21 cellular contexts compared by ENCODE assay signal in genomic region chr15:100108846-100109245, GRCh38.
"Had no signal": no experiment of that assay in that cellular context is flagged by ENCODE, and none has a peak within 500 bp of the region (broad histone marks: within the 10 kb centered on the region; RNA-seq: fewer than 3 reads in every experiment).

No MANE protein-coding gene starts in this region.

- DNase-seq: activated CD4-positive, alpha-beta memory T cell treated with anti-CD3 and anti-CD28 coated beads for 36 hours; activated CD4-positive, alpha-beta T cell treated with anti-CD3 and anti-CD28 coated beads for 36 hours; activated CD8-positive, alpha-beta memory T cell treated with anti-CD3 and anti-CD28 coated beads, Interleukin-2, amount 10 ng/mL, durations not matched to agents 7 days and 5 days; activated naive CD4-positive, alpha-beta T cell; activated naive CD8-positive, alpha-beta T cell treated with anti-CD3 and anti-CD28 coated beads, Interleukin-2, amount 10 ng/mL, durations not matched to agents 7 days and 5 days; activated T-cell treated with anti-CD3 and anti-CD28 coated beads, Interleukin-2, amount 50 U/mL, for 72 hours; anterior cingulate cortex; effector memory CD4-positive, alpha-beta T cell; foreskin keratinocyte; glutamatergic neuron; hypothalamus; kidney; nephron progenitor cell; stimulated activated naive B cell treated with anti-CD40 and anti-IgM and Interleukin-4, amounts not matched to agents 10 μg/mL and 1 μg/mL and 100 μg/mL, for 72 hours; substantia nigra; T1000; transverse colon; WERI-Rb-1 had no signal

- H3K9me3 ChIP-seq: transverse colon, vagina had no signal

- H3K27me3 Mint-ChIP-seq: activated CD4-positive, alpha-beta memory T cell treated with anti-CD3 and anti-CD28 coated beads for 36 hours; activated CD4-positive, alpha-beta T cell treated with anti-CD3 and anti-CD28 coated beads for 36 hours; activated CD8-positive, alpha-beta memory T cell treated with anti-CD3 and anti-CD28 coated beads, Interleukin-2, amount 10 ng/mL, durations not matched to agents 7 days and 5 days; activated naive CD8-positive, alpha-beta T cell treated with anti-CD3 and anti-CD28 coated beads, Interleukin-2, amount 10 ng/mL, durations not matched to agents 7 days and 5 days; dendritic cell treated with granulocyte-macrophage colony-stimulating factor and Interleukin-4, amounts not matched to agents 40 ng/mL and 50 ng/mL, for 4 days had no signal

- ATAC-seq: activated CD4-positive, alpha-beta T cell treated with anti-CD3 and anti-CD28 coated beads for 36 hours; activated CD8-positive, alpha-beta memory T cell treated with anti-CD3 and anti-CD28 coated beads, Interleukin-2, amount 10 ng/mL, durations not matched to agents 7 days and 5 days; activated T-cell treated with anti-CD3 and anti-CD28 coated beads, Interleukin-2, amount 50 U/mL, for 72 hours; foreskin keratinocyte; stimulated activated naive B cell treated with anti-CD40 and anti-IgM and Interleukin-4, amounts not matched to agents 10 μg/mL and 1 μg/mL and 100 μg/mL, for 72 hours had no signal

- H3K4me3 Mint-ChIP-seq: activated CD4-positive, alpha-beta memory T cell treated with anti-CD3 and anti-CD28 coated beads for 36 hours; activated CD4-positive, alpha-beta T cell treated with anti-CD3 and anti-CD28 coated beads for 36 hours; activated CD8-positive, alpha-beta memory T cell treated with anti-CD3 and anti-CD28 coated beads, Interleukin-2, amount 10 ng/mL, durations not matched to agents 7 days and 5 days; activated naive CD8-positive, alpha-beta T cell treated with anti-CD3 and anti-CD28 coated beads, Interleukin-2, amount 10 ng/mL, durations not matched to agents 7 days and 5 days; activated T-cell treated with anti-CD3 and anti-CD28 coated beads, Interleukin-2, amount 50 U/mL, for 72 hours; dendritic cell treated with granulocyte-macrophage colony-stimulating factor and Interleukin-4, amounts not matched to agents 40 ng/mL and 50 ng/mL, for 4 days; mesothelial cell of epicardium; nephron progenitor cell; stimulated activated naive B cell treated with anti-CD40 and anti-IgM and Interleukin-4, amounts not matched to agents 10 μg/mL and 1 μg/mL and 100 μg/mL, for 72 hours had no signal

- H3K27me3 ChIP-seq: foreskin keratinocyte, transverse colon, vagina had no signal

- H3K27ac ChIP-seq: foreskin keratinocyte, transverse colon, vagina, WERI-Rb-1 had no signal

- H3K36me3 ChIP-seq: transverse colon, vagina, WERI-Rb-1 had no signal

- H3K36me3 Mint-ChIP-seq: activated CD4-positive, alpha-beta memory T cell treated with anti-CD3 and anti-CD28 coated beads for 36 hours; activated CD8-positive, alpha-beta memory T cell treated with anti-CD3 and anti-CD28 coated beads, Interleukin-2, amount 10 ng/mL, durations not matched to agents 7 days and 5 days; stimulated activated naive B cell treated with anti-CD40 and anti-IgM and Interleukin-4, amounts not matched to agents 10 μg/mL and 1 μg/mL and 100 μg/mL, for 72 hours had no signal

- H3K4me3 ChIP-seq: transverse colon, vagina had no signal

- H3K9me3 Mint-ChIP-seq: activated CD4-positive, alpha-beta memory T cell treated with anti-CD3 and anti-CD28 coated beads for 36 hours; activated naive CD8-positive, alpha-beta T cell treated with anti-CD3 and anti-CD28 coated beads, Interleukin-2, amount 10 ng/mL, durations not matched to agents 7 days and 5 days; activated T-cell treated with anti-CD3 and anti-CD28 coated beads, Interleukin-2, amount 50 U/mL, for 72 hours; dendritic cell treated with granulocyte-macrophage colony-stimulating factor and Interleukin-4, amounts not matched to agents 40 ng/mL and 50 ng/mL, for 4 days; mesothelial cell of epicardium; nephron progenitor cell; stimulated activated naive B cell treated with anti-CD40 and anti-IgM and Interleukin-4, amounts not matched to agents 10 μg/mL and 1 μg/mL and 100 μg/mL, for 72 hours had no signal

- H3K27ac Mint-ChIP-seq: activated CD4-positive, alpha-beta memory T cell treated with anti-CD3 and anti-CD28 coated beads for 36 hours; activated CD4-positive, alpha-beta T cell treated with anti-CD3 and anti-CD28 coated beads for 36 hours; activated CD8-positive, alpha-beta memory T cell treated with anti-CD3 and anti-CD28 coated beads, Interleukin-2, amount 10 ng/mL, durations not matched to agents 7 days and 5 days; activated naive CD8-positive, alpha-beta T cell treated with anti-CD3 and anti-CD28 coated beads, Interleukin-2, amount 10 ng/mL, durations not matched to agents 7 days and 5 days; activated T-cell treated with anti-CD3 and anti-CD28 coated beads, Interleukin-2, amount 50 U/mL, for 72 hours; dendritic cell treated with granulocyte-macrophage colony-stimulating factor and Interleukin-4, amounts not matched to agents 40 ng/mL and 50 ng/mL, for 4 days; mesothelial cell of epicardium; nephron progenitor cell; stimulated activated naive B cell treated with anti-CD40 and anti-IgM and Interleukin-4, amounts not matched to agents 10 μg/mL and 1 μg/mL and 100 μg/mL, for 72 hours had no signal
